1 cellular context compared by ENCODE assay signal in genomic region chr15:71082803-71083202, GRCh38.
TF ChIP-seq lines count a peak whose summit lies in the region.

No MANE protein-coding gene starts in this region.

TF ChIP-seq in H1, 55 proteins besides CTCF, POLR2A, EP300 and RAD21:
- TF ChIP-seq TBP (IDR thresholded peaks at IDR 0.05; ENCODE audit: low read depth, low read length) (no peak), ZNF274 (IDR thresholded peaks at IDR 0.05; ENCODE audit: borderline replicate concordance, extremely low read depth, low read length) (no peak), HDAC6 (IDR thresholded peaks at IDR 0.05; ENCODE audit: low read depth, low read length) (no peak), CHD7 (IDR thresholded peaks at IDR 0.05; ENCODE audit: insufficient replicate concordance, low read length) (no peak), ATF2 (IDR thresholded peaks at IDR 0.05; ENCODE audit: low read length) (no peak), TEAD4 (IDR thresholded peaks at IDR 0.05; ENCODE audit: low read depth, low read length) (no peak), RFX5 (IDR thresholded peaks at IDR 0.05; ENCODE audit: borderline replicate concordance, low read depth, low read length) (no peak), SIX5 (IDR thresholded peaks at IDR 0.05; ENCODE audit: low read depth, low read length) (no peak), RBBP5 (IDR thresholded peaks at IDR 0.05; ENCODE audit: borderline replicate concordance, low read depth, low read length) (no peak), NRF1 (IDR thresholded peaks at IDR 0.05; ENCODE audit: low read depth, low read length) (no peak), CHD1 (IDR thresholded peaks at IDR 0.05; ENCODE audit: low read depth, low read length) (no peak), GABPA (IDR thresholded peaks at IDR 0.05; ENCODE audit: borderline replicate concordance, insufficient read depth, low read length) (no peak), SIN3A (conservative IDR thresholded peaks at IDR 0.05 in 1 of 2, IDR thresholded peaks at IDR 0.05 in 1 of 2; ENCODE audit: low read depth in 1 of 2, low read length in 2 of 2) (no peak), CREB1 (IDR thresholded peaks at IDR 0.05) (no peak), KDM1A (IDR thresholded peaks at IDR 0.05; ENCODE audit: borderline replicate concordance, low read length) (no peak), EZH2 (IDR thresholded peaks at IDR 0.05; ENCODE audit: low read depth, low read length, severe bottlenecking) (no peak), POU5F1 (IDR thresholded peaks at IDR 0.05; ENCODE audit: low read depth, low read length) (no peak), JUND (IDR thresholded peaks at IDR 0.05; ENCODE audit: low read length) (no peak), RNF2 (IDR thresholded peaks at IDR 0.05; ENCODE audit: borderline replicate concordance, low read depth, low read length, missing control alignments, poor library complexity, severe bottlenecking) (no peak)
